24 cellular contexts compared by ENCODE assay signal in the genomic region with DNA sequence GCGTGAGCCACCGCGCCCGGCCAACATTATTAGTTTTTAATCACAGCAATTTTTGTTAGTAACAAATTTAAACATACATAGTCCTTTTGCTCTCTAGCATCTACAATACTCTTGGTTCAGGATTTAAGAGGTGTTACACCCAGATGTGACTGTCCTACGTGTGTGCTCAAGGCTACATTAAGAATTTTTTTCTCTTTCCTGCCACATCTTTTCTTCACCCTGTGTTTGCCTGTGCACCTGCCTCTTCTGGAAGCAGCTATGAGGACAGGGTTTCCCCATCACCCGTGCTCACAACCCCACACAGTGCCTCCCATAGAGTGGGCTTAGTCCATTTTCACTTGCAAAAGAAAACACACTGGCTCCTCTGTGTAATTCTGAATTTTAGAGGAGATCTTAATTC.
DNase-seq lines count a peak whose midpoint lies in the region; ATAC-seq and TF ChIP-seq lines count a peak whose summit lies in the region.
"Had no signal": no experiment of that assay in that cellular context is flagged by ENCODE, and none has a peak within 500 bp of the region (broad histone marks: within the 10 kb centered on the region; RNA-seq: fewer than 3 reads in every experiment).

No MANE protein-coding gene starts in this region.

- peak overlapping the region; percentile 47 to 90 (median 81) for H3K4me3 Mint-ChIP-seq in CD8-positive, alpha-beta memory T cell
- H3K4me3 Mint-ChIP-seq in T-cell (peak overlapping the region; percentile 46 to 72 (median 63)), progenitor cell of endocrine pancreas (ENCODE audit: low read depth) (no peak overlapping the region)
- H3K4me3 Mint-ChIP-seq in activated naive CD8-positive, alpha-beta T cell treated with anti-CD3 and anti-CD28 coated beads, Interleukin-2, amount 50 U/mL, for 24 hours: no peak overlapping the region
- H3K4me3 Mint-ChIP-seq: stimulated activated naive B cell treated with anti-CD40 and anti-IgM and Interleukin-4, amounts not matched to agents 10 μg/mL and 1 μg/mL and 100 μg/mL, for 72 hours had no signal

- peak overlapping the region; percentile 24 for H3K4me3 ChIP-seq in CD8-positive, alpha-beta memory T cell (ENCODE audit: low read length)
- H3K4me3 ChIP-seq: ascending aorta, dorsolateral prefrontal cortex, HAP-1, K562, lung, PC-9, tibial nerve had no signal

- no peaks in the 10 kb centered on the region for H3K9me3 ChIP-seq in CD8-positive, alpha-beta memory T cell (ENCODE audit: low read length)
- H3K9me3 ChIP-seq: ascending aorta, HAP-1, tibial nerve had no signal

- peak; percentile 10 to 68 (median 18) for ATAC-seq in T-cell (replicated peaks in 1 of 4)
- no peak for ATAC-seq in activated naive CD8-positive, alpha-beta T cell treated with anti-CD3 and anti-CD28 coated beads, Interleukin-2, amount 50 U/mL, for 24 hours
- no peak for ATAC-seq in HG02623 (IDR thresholded peaks at IDR 0.05; ENCODE audit: unreplicated experiment)
- ATAC-seq: K562; stimulated activated naive B cell treated with anti-CD40 and anti-IgM and Interleukin-4, amounts not matched to agents 10 μg/mL and 1 μg/mL and 100 μg/mL, for 72 hours had no signal

- H3K27me3 ChIP-seq in CD8-positive, alpha-beta memory T cell (ENCODE audit: insufficient read depth, low read length, poor library complexity, severe bottlenecking): no peaks in the 10 kb centered on the region
- H3K27me3 ChIP-seq: ascending aorta, dorsolateral prefrontal cortex, tibial nerve had no signal

- no peaks in the 10 kb centered on the region for H3K36me3 ChIP-seq in CD8-positive, alpha-beta memory T cell (ENCODE audit: insufficient read depth, low read length)
- H3K36me3 ChIP-seq: ascending aorta, HAP-1, tibial nerve had no signal

- CTCF ChIA-PET in CD8-positive, alpha-beta memory T cell (lab: Charles Lee): interaction anchor here (0.8 to 4.2 kb wide), 4 partner anchors 11 to 262 kb away, joined by 3 to 11 read pairs (median 3); no protein-coding TSS in a partner anchor
- CTCF ChIA-PET in T-cell (lab: Charles Lee): no interaction called here

- H3K4me1 ChIP-seq in CD8-positive, alpha-beta memory T cell (ENCODE audit: insufficient read depth, low read length): peaks cover 64% of the 10 kb centered on the region
- H3K4me1 ChIP-seq: HAP-1 had no signal

- no peak for DNase-seq in CD8-positive, alpha-beta memory T cell
- peak in 1 of 34 experiments; percentile 16 for DNase-seq in T-cell
- DNase-seq in activated naive CD8-positive, alpha-beta T cell treated with anti-CD3 and anti-CD28 coated beads, Interleukin-2, amount 50 U/mL, for 24 hours: no peak
- DNase-seq in progenitor cell of endocrine pancreas (ENCODE audit: low spot score, unreplicated experiment): no peak
- no peak for DNase-seq in RPMI8226
- no peak for DNase-seq in Kasumi-1 (lab: John Stamatoyannopoulos, UW)
- DNase-seq: activated CD8-positive, alpha-beta memory T cell treated with anti-CD3 and anti-CD28 coated beads for 24 hours; activated effector memory CD4-positive, alpha-beta T cell treated with Interleukin-2 at 50 U/mL for 16 hours; Caco-2; central memory CD4-positive, alpha-beta T cell; dorsolateral prefrontal cortex; hippocampal formation; NCI-H187; NCI-H226; NCI-H82; PC-9; stimulated activated naive B cell treated with anti-CD40 and anti-IgM and Interleukin-4, amounts not matched to agents 10 μg/mL and 1 μg/mL and 100 μg/mL, for 72 hours had no signal

- H3K27ac Mint-ChIP-seq in CD8-positive, alpha-beta memory T cell: peak overlapping the region; percentile 56 to 98 (median 92)
- peak overlapping the region; percentile 98 to 99 for H3K27ac Mint-ChIP-seq in T-cell
- H3K27ac Mint-ChIP-seq in activated naive CD8-positive, alpha-beta T cell treated with anti-CD3 and anti-CD28 coated beads, Interleukin-2, amount 50 U/mL, for 24 hours: peak overlapping the region; percentile 92
- peak overlapping the region; percentile 10 for H3K27ac Mint-ChIP-seq in progenitor cell of endocrine pancreas
- H3K27ac Mint-ChIP-seq: stimulated activated naive B cell treated with anti-CD40 and anti-IgM and Interleukin-4, amounts not matched to agents 10 μg/mL and 1 μg/mL and 100 μg/mL, for 72 hours had no signal

- no peak for TF ChIP-seq CTCF in progenitor cell of endocrine pancreas (IDR thresholded peaks at IDR 0.05; ENCODE audit: unreplicated experiment)

- H3K27ac ChIP-seq in CD8-positive, alpha-beta memory T cell (ENCODE audit: low read depth, low read length): peak overlapping the region; percentile 34
- H3K27ac ChIP-seq: dorsolateral prefrontal cortex, PC-9, VCaP had no signal

- peaks cover 0 to 4% (median 4%) of the 10 kb centered on the region in 3 donors for H3K36me3 Mint-ChIP-seq in CD8-positive, alpha-beta memory T cell
- H3K36me3 Mint-ChIP-seq in T-cell (peaks cover 4% of the 10 kb centered on the region), progenitor cell of endocrine pancreas (ENCODE audit: insufficient read depth) (no peaks in the 10 kb centered on the region)
- H3K36me3 Mint-ChIP-seq in activated naive CD8-positive, alpha-beta T cell treated with anti-CD3 and anti-CD28 coated beads, Interleukin-2, amount 50 U/mL, for 24 hours (ENCODE audit: low read depth): peaks cover 5% of the 10 kb centered on the region

- H3K4me1 Mint-ChIP-seq in CD8-positive, alpha-beta memory T cell: peaks cover 59 to 68% (median 66%) of the 10 kb centered on the region in 3 donors
- H3K4me1 Mint-ChIP-seq in T-cell (peaks cover 51 to 63% (median 55%) of the 10 kb centered on the region in 3 donors), progenitor cell of endocrine pancreas (ENCODE audit: low read depth) (peaks cover 15% of the 10 kb centered on the region)
- peaks cover 44% of the 10 kb centered on the region for H3K4me1 Mint-ChIP-seq in activated naive CD8-positive, alpha-beta T cell treated with anti-CD3 and anti-CD28 coated beads, Interleukin-2, amount 50 U/mL, for 24 hours

- H3K9me3 Mint-ChIP-seq in CD8-positive, alpha-beta memory T cell: no peaks in the 10 kb centered on the region
- H3K9me3 Mint-ChIP-seq in T-cell (peaks cover 0 to 3% (median 0%) of the 10 kb centered on the region in 3 donors), progenitor cell of endocrine pancreas (ENCODE audit: low read depth) (peaks cover 4% of the 10 kb centered on the region)
- peaks cover 7% of the 10 kb centered on the region for H3K9me3 Mint-ChIP-seq in activated naive CD8-positive, alpha-beta T cell treated with anti-CD3 and anti-CD28 coated beads, Interleukin-2, amount 50 U/mL, for 24 hours

- POLR2A ChIA-PET in CD8-positive, alpha-beta memory T cell (lab: Charles Lee): interaction anchor here (0.7 to 2.2 kb wide), 4 partner anchors 11 to 189 kb away, joined by 3 to 12 read pairs (median 7); a partner anchor contains a TSS
- POLR2A ChIA-PET in T-cell (lab: Charles Lee): interaction anchor here in 1 of 2 donors (0.6 kb wide), 1 partner anchor 252 kb away, joined by 3 read pairs; no protein-coding TSS in a partner anchor

- H3K27me3 Mint-ChIP-seq in CD8-positive, alpha-beta memory T cell: no peaks in the 10 kb centered on the region
- H3K27me3 Mint-ChIP-seq in T-cell (no peaks in the 10 kb centered on the region), progenitor cell of endocrine pancreas (peaks cover 7% of the 10 kb centered on the region)
- no peaks in the 10 kb centered on the region for H3K27me3 Mint-ChIP-seq in activated naive CD8-positive, alpha-beta T cell treated with anti-CD3 and anti-CD28 coated beads, Interleukin-2, amount 50 U/mL, for 24 hours
- H3K27me3 Mint-ChIP-seq: stimulated activated naive B cell treated with anti-CD40 and anti-IgM and Interleukin-4, amounts not matched to agents 10 μg/mL and 1 μg/mL and 100 μg/mL, for 72 hours had no signal

Comparison
In these comparisons a context has a peak if more than half of its experiments do, and no peak if none do; other contexts are left out.
1. H3K27ac Mint-ChIP-seq: peak in every context shown above with its lines; median percentile 98 in T-cell; 92 in activated naive CD8-positive, alpha-beta T cell treated with anti-CD3 and anti-CD28 coated beads, Interleukin-2, amount 50 U/mL, for 24 hours; 92 in CD8-positive, alpha-beta memory T cell; 10 in progenitor cell of endocrine pancreas.
2. H3K4me3 Mint-ChIP-seq: peak in CD8-positive, alpha-beta memory T cell (7 of 7) and T-cell (3 of 3); none in activated naive CD8-positive, alpha-beta T cell treated with anti-CD3 and anti-CD28 coated beads, Interleukin-2, amount 50 U/mL, for 24 hours (single experiment) and progenitor cell of endocrine pancreas (single experiment).
3. ATAC-seq: peak in T-cell (4 of 4); none in activated naive CD8-positive, alpha-beta T cell treated with anti-CD3 and anti-CD28 coated beads, Interleukin-2, amount 50 U/mL, for 24 hours (single experiment) and HG02623 (single experiment).